Comparison of ENCODE assay signal across 8 cellular contexts in the genomic region with DNA sequence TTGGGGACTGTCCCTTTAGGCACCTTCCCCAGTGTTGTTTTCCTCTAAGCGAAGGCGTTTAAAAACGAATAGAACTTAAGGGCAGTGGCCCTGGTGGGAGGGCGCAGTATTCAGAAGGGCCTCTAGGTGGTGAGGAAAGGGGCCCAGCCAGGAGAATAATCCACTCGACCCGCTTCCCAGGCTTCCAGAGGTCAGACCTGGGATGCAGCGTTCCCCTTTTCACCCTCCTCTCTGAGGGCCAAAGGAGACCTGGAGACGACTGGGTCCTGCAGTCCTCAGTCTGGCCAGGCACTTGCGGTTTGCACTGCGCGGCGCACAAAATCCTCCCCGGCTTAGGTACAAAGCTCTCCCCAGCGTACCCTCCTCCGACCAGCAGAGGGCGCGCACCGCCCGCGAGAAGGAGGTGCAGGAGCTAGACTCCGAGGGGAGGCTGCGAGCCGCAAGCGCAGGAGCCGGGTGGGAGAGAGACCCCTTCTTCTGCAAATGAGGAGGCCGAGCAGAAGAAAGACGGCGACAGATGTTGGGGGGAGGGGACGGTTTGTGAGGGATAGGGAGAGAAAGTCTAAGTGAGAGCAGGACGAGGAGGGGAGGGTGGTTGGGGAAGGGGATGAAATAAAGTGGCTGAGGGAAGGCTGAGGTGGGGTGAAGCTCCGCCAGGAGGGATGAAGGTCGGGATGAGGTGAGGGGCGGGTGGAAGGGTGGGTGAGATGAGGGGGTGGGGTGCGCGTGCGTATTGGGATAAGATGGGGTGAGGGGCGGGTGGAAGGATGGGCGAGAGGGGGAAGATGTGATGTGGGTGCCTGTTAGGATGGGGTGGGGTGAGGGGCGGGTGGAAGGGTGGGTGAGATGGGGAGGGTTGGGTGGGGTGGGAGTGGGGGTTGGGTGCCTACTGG. TPM values are rescaled to one million over a fixed set of nuclear protein-coding genes. Genes with fewer than 3 reads are reported as not detected.
A peak's percentile ranks its signal among the peaks of the same experiment; 100 is the strongest.
DNase-seq lines count a peak whose midpoint lies in the region; ATAC-seq, FAIRE-seq and TF ChIP-seq lines count a peak whose summit lies in the region.

No MANE protein-coding gene starts in this region.

- intact Hi-C loops in kidney (cut with DNase I): no loop called here

- H3K4me3 ChIP-seq in AG10803 (ENCODE audit: low read length) (peak overlapping the region; percentile 41), kidney (ENCODE audit: low read length in 2 of 2) (peak overlapping the region in 1 of 2 donors; percentile 44)

- ATAC-seq in GM18873 (IDR thresholded peaks at IDR 0.05; ENCODE audit: low FRiP score, unreplicated experiment): peak; percentile 71
- peak; percentile 76 for ATAC-seq in HG03139 (IDR thresholded peaks at IDR 0.05; ENCODE audit: unreplicated experiment)

- no peaks in the 10 kb centered on the region for H3K36me3 ChIP-seq in kidney (ENCODE audit: control insufficient read depth in 1 of 2, insufficient read depth in 2 of 2, low read length in 2 of 2)

- no peak overlapping the region for H3K27ac ChIP-seq in caudate nucleus (ENCODE audit: low read depth, low read length)
- no peak overlapping the region for H3K27ac ChIP-seq in kidney (ENCODE audit: low read depth in 2 of 2, low read length in 2 of 2)

- H3K9me3 ChIP-seq in kidney (ENCODE audit: control insufficient read depth in 1 of 2, low read length in 2 of 2): no peaks in the 10 kb centered on the region

- no peak for FAIRE-seq in kidney (lab: Jason Lieb, UNC)

- DNase-seq in AG10803 (ENCODE audit: low read depth): peak; percentile 64
- DNase-seq in NCI-H2227 treated with DMSO at 0.1 percent for 48 hours (lab: John Stamatoyannopoulos, UW): peak; percentile 92
- peak; percentile 65 for DNase-seq in activated CD4-positive, CD25-positive, alpha-beta regulatory T cell treated with anti-CD3 and anti-CD28 coated beads, Interleukin-2, amount 50 U/mL, for 16 hours (ENCODE audit: low read depth, low spot score)
- DNase-seq in caudate nucleus (lab: John Stamatoyannopoulos, UW): peak in 58 of 61 donors; percentile 17 to 84 (median 60)
- DNase-seq in kidney: peak; percentile 92
- peak; percentile 88 for DNase-seq in stimulated activated CD4-positive, alpha-beta T cell treated with anti-CD3 and anti-CD28 coated beads, Interleukin-1b, Interleukin-23, amount 100 ng/mL, for 48 hours

- no peak overlapping the region for H3K9ac ChIP-seq in kidney (ENCODE audit: low read length in 2 of 2)

- TF ChIP-seq CTCF in AG10803 (conservative IDR thresholded peaks at IDR 0.05; ENCODE audit: low read length) (peak; percentile 65), kidney (IDR thresholded peaks at IDR 0.05; ENCODE audit: borderline replicate concordance, extremely low read depth, insufficient read depth) (peak; percentile 81)

- peaks cover 4 to 13% of the 10 kb centered on the region in 2 donors for H3K4me1 ChIP-seq in kidney (ENCODE audit: control insufficient read depth in 1 of 2, insufficient read depth in 1 of 2, low read depth in 1 of 2, low read length in 2 of 2)

RNA-seq across cellular contexts. Expression of a gene that starts 4.9 kb away (rescaled TPM):
- not detected for total RNA-seq in kidney
- not detected for polyA plus RNA-seq in kidney (ENCODE audit: insufficient read depth, low read depth, low replicate concordance)

RNA-seq across cellular contexts. Expression of a gene that starts 13.1 kb away (rescaled TPM):
- not detected for total RNA-seq in kidney
- not detected for polyA plus RNA-seq in kidney (ENCODE audit: insufficient read depth, low read depth, low replicate concordance)

RNA-seq across cellular contexts. Expression of a gene that starts 20.6 kb away (rescaled TPM):
- total RNA-seq in kidney: not detected
- polyA plus RNA-seq in kidney (ENCODE audit: insufficient read depth, low read depth, low replicate concordance): not detected
